ENCODE assay signal across 11 cellular contexts in genomic region chr5:6108981-6109595, GRCh38.
"Had no signal": no experiment of that assay in that cellular context is flagged by ENCODE, and none has a peak within 500 bp of the region (broad histone marks: within the 10 kb centered on the region; RNA-seq: fewer than 3 reads in every experiment).

No MANE protein-coding gene starts in this region.

- H3K9ac ChIP-seq: GM23248 had no signal

- H3K4me3 Mint-ChIP-seq: HFFc6 had no signal

- DNase-seq: GM23248, GOT3, H7, HFFc6, IMR-90, KG1 had no signal

- H3K27ac ChIP-seq: GM23248, HL-60 had no signal

- H3K4me3 ChIP-seq: GM23248, HAP-1, K562 had no signal

- H3K4me1 ChIP-seq: HAP-1 had no signal

- H3K36me3 ChIP-seq: HAP-1 had no signal

- H3K27ac Mint-ChIP-seq: HFFc6 had no signal

- H2AFZ ChIP-seq: GM23248 had no signal

- ATAC-seq: HCT116, HepG2, K562 had no signal

- H3K9me3 ChIP-seq: HAP-1 had no signal
